27 cellular contexts compared by ENCODE assay signal in the genomic region with DNA sequence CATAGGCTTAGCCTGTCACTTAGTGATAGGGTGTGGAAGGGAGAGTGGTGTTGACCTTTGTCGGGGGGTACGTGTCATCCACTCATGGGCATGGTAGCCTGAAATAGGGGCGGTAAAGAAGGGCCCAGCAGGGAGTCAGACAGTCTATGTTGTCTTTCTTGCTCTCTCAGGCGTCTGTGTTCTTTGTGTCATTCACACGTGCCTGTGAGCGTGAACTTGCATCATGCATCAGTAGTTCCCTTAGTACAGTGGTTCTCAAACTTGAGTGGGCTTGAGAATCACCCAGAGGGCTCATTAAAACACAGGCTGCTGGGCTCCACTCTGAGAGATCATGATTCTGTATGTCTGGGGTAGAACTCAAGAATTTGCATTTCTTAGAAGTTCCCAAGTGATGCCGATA.
DNase-seq lines count a peak whose midpoint lies in the region; ATAC-seq, FAIRE-seq and TF ChIP-seq lines count a peak whose summit lies in the region.
"Had no signal": no experiment of that assay in that cellular context is flagged by ENCODE, and none has a peak within 500 bp of the region (broad histone marks: within the 10 kb centered on the region; RNA-seq: fewer than 3 reads in every experiment).

No MANE protein-coding gene starts in this region.

- no peaks in the 10 kb centered on the region for H3K9me3 Mint-ChIP-seq in astrocyte (ENCODE audit: unreplicated experiment)
- H3K9me3 Mint-ChIP-seq in nephron progenitor cell: peaks cover 25% of the 10 kb centered on the region
- H3K9me3 Mint-ChIP-seq in mesothelial cell of epicardium: peaks cover 40% of the 10 kb centered on the region

- H3K27ac Mint-ChIP-seq in astrocyte (ENCODE audit: unreplicated experiment): no peak overlapping the region
- peak overlapping the region; percentile 1 for H3K27ac Mint-ChIP-seq in nephron progenitor cell
- no peak overlapping the region for H3K27ac Mint-ChIP-seq in mesothelial cell of epicardium
- H3K27ac Mint-ChIP-seq: CD14-positive monocyte; CD4-positive, alpha-beta memory T cell; CD4-positive, CD25-positive, alpha-beta regulatory T cell had no signal

- H3K4me1 ChIP-seq in astrocyte (ENCODE audit: insufficient read depth, low read length): no peaks in the 10 kb centered on the region
- no peaks in the 10 kb centered on the region for H3K4me1 ChIP-seq in thyroid gland
- no peaks in the 10 kb centered on the region for H3K4me1 ChIP-seq in HAP-1
- H3K4me1 ChIP-seq: BE2C, BLaER1 had no signal

- H3K9me3 ChIP-seq in astrocyte (ENCODE audit: insufficient read depth, low read depth, low read length) (no peaks in the 10 kb centered on the region), thyroid gland (no peaks in the 10 kb centered on the region), HAP-1 (no peaks in the 10 kb centered on the region)
- H3K9me3 ChIP-seq: BE2C, BLaER1 had no signal

- no peak overlapping the region for H3K9ac ChIP-seq in astrocyte (ENCODE audit: low read length)
- H3K9ac ChIP-seq: BLaER1 had no signal

- WGBS in thyroid gland, 2 donors: 29 to 32% methylated on average over 4 to 7 of the region's 7 CpGs

- DNase-seq in astrocyte (ENCODE audit: low read depth): no peak
- DNase-seq in nephron progenitor cell: no peak
- peak; percentile 67 to 69 for DNase-seq in thyroid gland
- no peak for DNase-seq in HAP-1 (ENCODE audit: low spot score in 2 of 2)
- DNase-seq in mesothelial cell of epicardium (ENCODE audit: low spot score in 2 of 2, unreplicated experiment in 2 of 2): no peak
- DNase-seq: 8988T; ACHN; BE2C; C1 segment of cervical spinal cord; CD4-positive, alpha-beta memory T cell; CD4-positive, CD25-positive, alpha-beta regulatory T cell; CD8-positive, alpha-beta memory T cell; COR-L47; DMS 273 treated with DMSO at 0.1 percent for 48 hours; DMS153; DMS53; DMS79; DND-41; EL; GDM1 had no signal

- ATAC-seq in HG02588 (IDR thresholded peaks at IDR 0.05; ENCODE audit: unreplicated experiment): no peak
- ATAC-seq: GM12878 had no signal

- H4K20me1 ChIP-seq in astrocyte (ENCODE audit: insufficient read depth, low read length): no peaks in the 10 kb centered on the region
- H4K20me1 ChIP-seq: BLaER1 had no signal

- peak; percentile 52 for FAIRE-seq in astrocyte (lab: Jason Lieb, UNC)
- FAIRE-seq: A204.1, GM12878, GM12892, GM18507 had no signal

- intact Hi-C loops in thyroid gland (cut with DNase I): no loop called here

- H3K4me3 ChIP-seq in astrocyte (ENCODE audit: insufficient read depth, low read depth, low read length) (no peak overlapping the region), thyroid gland (replicated peaks in 1 of 3) (no peak overlapping the region), HAP-1 (no peak overlapping the region)
- H3K4me3 ChIP-seq: BLaER1, GM12878 had no signal

- no peaks in the 10 kb centered on the region for H3K27me3 Mint-ChIP-seq in astrocyte (ENCODE audit: low read depth, unreplicated experiment)
- no peaks in the 10 kb centered on the region for H3K27me3 Mint-ChIP-seq in nephron progenitor cell (ENCODE audit: low read depth, poor library complexity)
- no peaks in the 10 kb centered on the region for H3K27me3 Mint-ChIP-seq in mesothelial cell of epicardium (ENCODE audit: low read depth)
- H3K27me3 Mint-ChIP-seq: CD4-positive, alpha-beta memory T cell; CD4-positive, CD25-positive, alpha-beta regulatory T cell had no signal

- H3K36me3 Mint-ChIP-seq in astrocyte (ENCODE audit: low read depth, unreplicated experiment): no peaks in the 10 kb centered on the region
- H3K36me3 Mint-ChIP-seq in nephron progenitor cell (ENCODE audit: low read depth): no peaks in the 10 kb centered on the region
- H3K36me3 Mint-ChIP-seq in mesothelial cell of epicardium: no peaks in the 10 kb centered on the region
- H3K36me3 Mint-ChIP-seq: CD14-positive monocyte; CD4-positive, alpha-beta memory T cell; CD4-positive, CD25-positive, alpha-beta regulatory T cell; CD8-positive, alpha-beta memory T cell had no signal

- in situ Hi-C loops in HAP-1 (cut with MboI; ENCODE audit: low sequenced_read_pairs): no loop called here

- H3K27ac ChIP-seq in astrocyte (ENCODE audit: low read depth, low read length) (no peak overlapping the region), thyroid gland (no peak overlapping the region)
- H3K27ac ChIP-seq: BLaER1 had no signal

- H3K36me3 ChIP-seq in astrocyte (ENCODE audit: insufficient read depth, low read length) (no peaks in the 10 kb centered on the region), thyroid gland (no peaks in the 10 kb centered on the region), HAP-1 (replicated peaks) (no peaks in the 10 kb centered on the region)
- H3K36me3 ChIP-seq: BE2C, BLaER1 had no signal

- TF ChIP-seq POLR2A in thyroid gland (IDR thresholded peaks at IDR 0.05): no peak

- H3K27me3 ChIP-seq in astrocyte (ENCODE audit: insufficient read depth, low read length) (no peaks in the 10 kb centered on the region), thyroid gland (no peaks in the 10 kb centered on the region), HAP-1 (ENCODE audit: low read depth) (0 out of 2 replicates have a peak, but pooled peaks cover 3% of the 10 kb centered on the region)
- H3K27me3 ChIP-seq: BE2C had no signal

- H3K4me2 ChIP-seq in astrocyte (ENCODE audit: low read length): no peak overlapping the region
- H3K4me2 ChIP-seq: BLaER1 had no signal

- no peaks in the 10 kb centered on the region for H3K79me2 ChIP-seq in astrocyte (ENCODE audit: insufficient read depth, low read length)

- H3K4me1 Mint-ChIP-seq in astrocyte (ENCODE audit: low read depth, unreplicated experiment) (peaks cover 1% of the 10 kb centered on the region), nephron progenitor cell (peaks cover 28% of the 10 kb centered on the region), mesothelial cell of epicardium (peaks cover 14% of the 10 kb centered on the region)
- H3K4me1 Mint-ChIP-seq: CD14-positive monocyte; CD4-positive, alpha-beta memory T cell; CD4-positive, CD25-positive, alpha-beta regulatory T cell; CD8-positive, alpha-beta memory T cell had no signal

- no peak overlapping the region for H2AFZ ChIP-seq in astrocyte (ENCODE audit: low read depth, low read length)

- TF ChIP-seq CTCF in astrocyte (IDR thresholded peaks at IDR 0.05; ENCODE audit: insufficient read depth, low read depth, low read length) (no peak), nephron progenitor cell (IDR thresholded peaks at IDR 0.05) (no peak), thyroid gland (IDR thresholded peaks at IDR 0.05) (no peak), mesothelial cell of epicardium (IDR thresholded peaks at IDR 0.05; ENCODE audit: unreplicated experiment) (no peak)

- no peak overlapping the region for H3K4me3 Mint-ChIP-seq in astrocyte (ENCODE audit: unreplicated experiment)
- H3K4me3 Mint-ChIP-seq in nephron progenitor cell: no peak overlapping the region
- H3K4me3 Mint-ChIP-seq in mesothelial cell of epicardium: no peak overlapping the region
- H3K4me3 Mint-ChIP-seq: CD14-positive monocyte; CD4-positive, alpha-beta memory T cell; CD4-positive, CD25-positive, alpha-beta regulatory T cell; CD8-positive, alpha-beta memory T cell had no signal

Comparison
In these comparisons a context has a peak if more than half of its experiments do, and no peak if none do; other contexts are left out.
1. DNase-seq: peak in thyroid gland (2 of 2); none in astrocyte (single experiment), nephron progenitor cell (single experiment), HAP-1 (0 of 2) and mesothelial cell of epicardium (0 of 2).